ENCODE assay signal across 20 cellular contexts in genomic region chr4:6808259-6808658, GRCh38. TPM values are rescaled to one million over a fixed set of nuclear protein-coding genes. Genes with fewer than 3 reads are reported as not detected.
DNase-seq lines count a peak whose midpoint lies in the region; ATAC-seq and TF ChIP-seq lines count a peak whose summit lies in the region.
"Had no signal": no experiment of that assay in that cellular context is flagged by ENCODE, and none has a peak within 500 bp of the region (broad histone marks: within the 10 kb centered on the region; RNA-seq: fewer than 3 reads in every experiment).

No MANE protein-coding gene starts in this region.

- H3K27me3 ChIP-seq in neutrophil (no peaks in the 10 kb centered on the region), endodermal cell (ENCODE audit: control insufficient read depth, insufficient read depth, low read length, poor library complexity, severe bottlenecking) (no peaks in the 10 kb centered on the region)

- H3K4me3 Mint-ChIP-seq in natural killer cell (no peak overlapping the region), endodermal cell (no peak overlapping the region)
- H3K4me3 Mint-ChIP-seq in natural killer cell treated with Interleukin-12 subunit alpha and Interleukin-12 subunit beta and Interleukin-15 and Interleukin-18, amount 100 ng/mL, for 72 hours = no peak overlapping the region
- no peak overlapping the region for H3K4me3 Mint-ChIP-seq in central memory CD8-positive, alpha-beta T cell
- H3K4me3 Mint-ChIP-seq: CD8-positive, alpha-beta memory T cell had no signal

- intact Hi-C loops in natural killer cell (cut with micrococcal nuclease) = loop anchor here (5.0 kb wide), 1 partner anchor 44 kb away; no protein-coding TSS in a partner anchor

- H3K9me3 ChIP-seq in neutrophil = no peaks in the 10 kb centered on the region
- H3K9me3 ChIP-seq in endodermal cell (ENCODE audit: control insufficient read depth, low read length) = no peaks in the 10 kb centered on the region
- H3K9me3 ChIP-seq: A549 had no signal

- no peaks in the 10 kb centered on the region for H3K36me3 Mint-ChIP-seq in natural killer cell
- H3K36me3 Mint-ChIP-seq in natural killer cell treated with Interleukin-12 subunit alpha and Interleukin-12 subunit beta and Interleukin-15 and Interleukin-18, amount 100 ng/mL, for 72 hours = no peaks in the 10 kb centered on the region
- no peaks in the 10 kb centered on the region for H3K36me3 Mint-ChIP-seq in central memory CD8-positive, alpha-beta T cell (ENCODE audit: insufficient read depth)
- peaks cover 13% of the 10 kb centered on the region for H3K36me3 Mint-ChIP-seq in endodermal cell (ENCODE audit: low read depth)

- no peaks in the 10 kb centered on the region for H3K36me3 ChIP-seq in neutrophil
- peaks cover 13% of the 10 kb centered on the region for H3K36me3 ChIP-seq in endodermal cell (ENCODE audit: control insufficient read depth, insufficient read depth, low read length)

- H3K4me3 ChIP-seq in neutrophil (ENCODE audit: low read depth in 1 of 2, low read length in 1 of 2) = peak overlapping the region; percentile 42 to 50
- H3K4me3 ChIP-seq in endodermal cell (ENCODE audit: low read length) = no peak overlapping the region
- H3K4me3 ChIP-seq: A549 had no signal

- H3K9ac ChIP-seq in endodermal cell (ENCODE audit: extremely low read depth, low read length, poor library complexity, severe bottlenecking) = no peak overlapping the region

- ATAC-seq in natural killer cell (no peak), esophagus mucosa (no peak)
- ATAC-seq in natural killer cell treated with Interleukin-12 subunit alpha and Interleukin-12 subunit beta and Interleukin-15 and Interleukin-18, amount 100 ng/mL, for 72 hours = no peak
- no peak for ATAC-seq in central memory CD8-positive, alpha-beta T cell (replicated peaks; ENCODE audit: extremely low read depth, poor library complexity, severe bottlenecking)
- ATAC-seq: A549, HepG2 had no signal

- peak overlapping the region; percentile 37 to 50 for H3K27ac Mint-ChIP-seq in natural killer cell
- H3K27ac Mint-ChIP-seq in natural killer cell treated with Interleukin-12 subunit alpha and Interleukin-12 subunit beta and Interleukin-15 and Interleukin-18, amount 100 ng/mL, for 72 hours = no peak overlapping the region
- H3K27ac Mint-ChIP-seq in central memory CD8-positive, alpha-beta T cell (ENCODE audit: low read depth) = peak overlapping the region; percentile 56
- H3K27ac Mint-ChIP-seq in endodermal cell = no peak overlapping the region

- no peak for TF ChIP-seq CTCF in natural killer cell (IDR thresholded peaks at IDR 0.05)
- no peak for TF ChIP-seq CTCF in neutrophil (IDR thresholded peaks at IDR 0.05)
- TF ChIP-seq CTCF in endodermal cell (conservative IDR thresholded peaks at IDR 0.05) = no peak

- H3K27ac ChIP-seq in neutrophil = peak overlapping the region; percentile 99
- no peak overlapping the region for H3K27ac ChIP-seq in endodermal cell (ENCODE audit: low read depth, low read length)

- peaks cover 29 to 51% of the 10 kb centered on the region in 2 donors for H3K4me1 Mint-ChIP-seq in natural killer cell
- peaks cover 23 to 24% of the 10 kb centered on the region in 2 donors for H3K4me1 Mint-ChIP-seq in natural killer cell treated with Interleukin-12 subunit alpha and Interleukin-12 subunit beta and Interleukin-15 and Interleukin-18, amount 100 ng/mL, for 72 hours (ENCODE audit: low read depth in 2 of 2)
- H3K4me1 Mint-ChIP-seq in central memory CD8-positive, alpha-beta T cell = peaks cover 48% of the 10 kb centered on the region
- H3K4me1 Mint-ChIP-seq in endodermal cell = peaks cover 10% of the 10 kb centered on the region

- whole genome bisulfite sequencing in endodermal cell (ENCODE audit: insufficient coverage in 1 of 2, insufficient read length in 1 of 2), 2 experiments = 93 to 100% methylated on average over 2 of the region's 2 CpGs

- H3K9me3 Mint-ChIP-seq in natural killer cell (no peaks in the 10 kb centered on the region), endodermal cell (no peaks in the 10 kb centered on the region)
- H3K9me3 Mint-ChIP-seq in natural killer cell treated with Interleukin-12 subunit alpha and Interleukin-12 subunit beta and Interleukin-15 and Interleukin-18, amount 100 ng/mL, for 72 hours = no peaks in the 10 kb centered on the region
- H3K9me3 Mint-ChIP-seq in central memory CD8-positive, alpha-beta T cell = no peaks in the 10 kb centered on the region
- H3K9me3 Mint-ChIP-seq: CD8-positive, alpha-beta memory T cell; HFFc6 had no signal

- H3K27me3 Mint-ChIP-seq in natural killer cell (ENCODE audit: low read depth in 2 of 2) (no peaks in the 10 kb centered on the region), endodermal cell (ENCODE audit: insufficient read depth) (no peaks in the 10 kb centered on the region)
- H3K27me3 Mint-ChIP-seq in natural killer cell treated with Interleukin-12 subunit alpha and Interleukin-12 subunit beta and Interleukin-15 and Interleukin-18, amount 100 ng/mL, for 72 hours = no peaks in the 10 kb centered on the region
- no peaks in the 10 kb centered on the region for H3K27me3 Mint-ChIP-seq in central memory CD8-positive, alpha-beta T cell

- DNase-seq in natural killer cell (no peak), endodermal cell (no peak), CD1c-positive myeloid dendritic cell (ENCODE audit: extremely low spot score) (no peak)
- no peak for DNase-seq in natural killer cell treated with Interleukin-12 subunit alpha and Interleukin-12 subunit beta and Interleukin-15 and Interleukin-18, amount 100 ng/mL, for 72 hours (ENCODE audit: low spot score)
- no peak for DNase-seq in central memory CD8-positive, alpha-beta T cell (ENCODE audit: low spot score in 2 of 2)
- no peak for DNase-seq in stimulated activated CD4-positive, alpha-beta T cell treated with anti-CD3 and anti-CD28 coated beads, Interleukin-2, amount 100 ng/mL, for 24 hours
- DNase-seq: CD8-positive, alpha-beta memory T cell; DMS79; H7; KG1; NCI-H1694 treated with DMSO at 0.1 percent for 48 hours; NCI-H510A; NCI-H748 treated with DMSO at 0.1 percent for 48 hours; NK-92 treated with Interleukin-12 subunit alpha and Interleukin-12 subunit beta, amount 100 ng/mL, for 24 hours; SHP77 treated with DMSO at 0.1 percent for 48 hours had no signal

- H3K4me1 ChIP-seq in neutrophil (ENCODE audit: control insufficient read depth in 1 of 2, insufficient read depth in 1 of 2, low read depth in 1 of 2, low read length in 1 of 2) (peaks cover 61 to 87% of the 10 kb centered on the region in 2 experiments), endodermal cell (ENCODE audit: control insufficient read depth, insufficient read depth, low read length) (no peaks in the 10 kb centered on the region)

RNA-seq across cellular contexts. Expression of gene KIAA0232, which starts 25.7 kb away (rescaled TPM):
- total RNA-seq in natural killer cell (10 to 100 TPM; 24.7 to 30.3 (median 28.6) TPM), esophagus mucosa (20.9 TPM), endodermal cell (10 to 100 TPM; 32.9 to 43.5 TPM)
- total RNA-seq in natural killer cell treated with Interleukin-12 subunit alpha and Interleukin-12 subunit beta and Interleukin-15 and Interleukin-18, amount 100 ng/mL, for 72 hours = 10 to 100 TPM; 19.5 to 20.6 TPM
- 30.0 TPM for polyA plus RNA-seq in endodermal cell (2013, experiment 1 of 2)
- 32.5 TPM for polyA plus RNA-seq in endodermal cell (2013, experiment 2 of 2)

Comparison
In these comparisons a context has a peak if more than half of its experiments do, and no peak if none do; other contexts are left out.
1. H3K27ac Mint-ChIP-seq: peak in natural killer cell (2 of 2) and central memory CD8-positive, alpha-beta T cell (single experiment); none in natural killer cell treated with Interleukin-12 subunit alpha and Interleukin-12 subunit beta and Interleukin-15 and Interleukin-18, amount 100 ng/mL, for 72 hours (0 of 2) and endodermal cell (single experiment).